26 cellular contexts compared by ENCODE assay signal in the genomic region with DNA sequence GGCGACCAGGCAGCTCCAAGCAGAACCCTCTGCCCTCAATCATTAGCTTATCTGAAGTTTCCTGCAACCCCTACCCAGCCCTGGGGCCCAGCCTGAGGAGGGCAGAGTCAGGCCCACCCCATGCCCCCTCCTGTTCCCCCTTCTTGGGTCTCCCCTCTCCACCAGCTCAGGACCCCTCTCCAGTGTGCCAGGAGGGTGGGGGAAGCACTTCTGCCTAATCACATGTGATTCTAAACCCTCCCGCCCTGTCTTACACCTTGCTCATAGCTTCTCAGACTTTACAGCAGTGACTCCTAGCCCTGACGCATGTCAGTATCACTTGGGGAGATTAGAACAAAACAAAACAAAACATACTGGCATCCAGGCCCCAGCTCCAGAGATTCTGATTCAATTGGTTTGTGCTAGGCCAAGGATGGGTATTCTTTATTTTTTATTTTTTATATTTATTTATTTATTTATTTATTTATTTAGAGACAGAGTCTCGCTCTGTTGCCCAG. TPM values are rescaled to one million over a fixed set of nuclear protein-coding genes. Genes with fewer than 3 reads are reported as not detected.
A peak's percentile ranks its signal among the peaks of the same experiment; 100 is the strongest.
DNase-seq lines count a peak whose midpoint lies in the region; ATAC-seq and TF ChIP-seq lines count a peak whose summit lies in the region.
"Had no signal": no experiment of that assay in that cellular context is flagged by ENCODE, and none has a peak within 500 bp of the region (broad histone marks: within the 10 kb centered on the region; RNA-seq: fewer than 3 reads in every experiment).

No MANE protein-coding gene starts in this region.

- no peaks in the 10 kb centered on the region for H3K79me2 ChIP-seq in ACC112 (ENCODE audit: control insufficient read depth, insufficient read depth, low read length, unreplicated experiment)
- H3K79me2 ChIP-seq: hepatocyte had no signal

- no peaks in the 10 kb centered on the region for H3K27me3 Mint-ChIP-seq in activated CD8-positive, alpha-beta T cell treated with anti-CD3 and anti-CD28 coated beads, Interleukin-2, amount 10 ng/mL, durations not matched to agents 7 days and 5 days (ENCODE audit: low read depth)
- H3K27me3 Mint-ChIP-seq: activated CD8-positive, alpha-beta T cell treated with anti-CD3 and anti-CD28 coated beads for 36 hours had no signal

- H2AFZ ChIP-seq in ACC112 (ENCODE audit: low read length, unreplicated experiment) = no peak overlapping the region
- H2AFZ ChIP-seq: hepatocyte had no signal

- H3K27ac Mint-ChIP-seq in activated CD8-positive, alpha-beta T cell treated with anti-CD3 and anti-CD28 coated beads, Interleukin-2, amount 10 ng/mL, durations not matched to agents 7 days and 5 days = no peak overlapping the region
- H3K27ac Mint-ChIP-seq: activated CD8-positive, alpha-beta T cell treated with anti-CD3 and anti-CD28 coated beads for 36 hours; activated naive CD8-positive, alpha-beta T cell treated with anti-CD3 and anti-CD28 coated beads, Interleukin-2, amount 10 ng/mL, durations not matched to agents 7 days and 5 days; activated T-helper 2 cell treated with anti-CD3 and anti-CD28 coated beads, Interferon-gamma antibody, Interleukin-2, Interleukin-4, amounts not matched to agents 10 μg/mL and 5 μg/mL and 100 μg/mL, durations not matched to agents 14 hours and 24 hours and 36 hours; CD4-positive, CD25-positive, alpha-beta regulatory T cell; memory B cell; stimulated activated naive CD8-positive, alpha-beta T cell treated with anti-CD3 and anti-CD28 coated beads, Interleukin-15, Interleukin-2, amounts not matched to agents 100 ng/mL and 50 ng/mL, for 24 hours; T-helper 17 cell had no signal

- ATAC-seq in activated CD8-positive, alpha-beta T cell treated with anti-CD3 and anti-CD28 coated beads, Interleukin-2, amount 10 ng/mL, durations not matched to agents 7 days and 5 days = no peak
- ATAC-seq in GM19023 (IDR thresholded peaks at IDR 0.05; ENCODE audit: unreplicated experiment) = no peak
- ATAC-seq: activated CD8-positive, alpha-beta T cell treated with anti-CD3 and anti-CD28 coated beads for 36 hours; body of pancreas; gastrocnemius medialis; T-helper 17 cell had no signal

- peak overlapping the region; percentile 69; the same call in 1 of the 2 replicates for H3K27ac ChIP-seq in ACC112 (ENCODE audit: low read depth, low read length)
- peak overlapping the region; percentile 68 for H3K27ac ChIP-seq in muscle layer of colon (ENCODE audit: low read depth, low read length)
- H3K27ac ChIP-seq: body of pancreas, gastrocnemius medialis, hepatocyte, neutrophil had no signal

- H3K36me3 Mint-ChIP-seq in activated CD8-positive, alpha-beta T cell treated with anti-CD3 and anti-CD28 coated beads, Interleukin-2, amount 10 ng/mL, durations not matched to agents 7 days and 5 days (ENCODE audit: low read depth) = no peaks in the 10 kb centered on the region
- H3K36me3 Mint-ChIP-seq: activated naive CD8-positive, alpha-beta T cell treated with anti-CD3 and anti-CD28 coated beads, Interleukin-2, amount 10 ng/mL, durations not matched to agents 7 days and 5 days; CD4-positive, CD25-positive, alpha-beta regulatory T cell; memory B cell had no signal

- no peak for TF ChIP-seq CTCF in cardiac fibroblast (IDR thresholded peaks at IDR 0.05; ENCODE audit: low read depth, low read length)

- no peaks in the 10 kb centered on the region for H3K9me3 ChIP-seq in muscle layer of colon (ENCODE audit: low read length)
- H3K9me3 ChIP-seq: body of pancreas, gastrocnemius medialis, neutrophil, SK-N-SH had no signal

- H3K9ac ChIP-seq in muscle layer of colon (ENCODE audit: low read length) = no peak overlapping the region
- H3K9ac ChIP-seq: SK-N-SH had no signal

- CTCF ChIA-PET in activated CD8-positive, alpha-beta T cell treated with anti-CD3 and anti-CD28 coated beads, Interleukin-2, amount 10 ng/mL, durations not matched to agents 7 days and 5 days (lab: Charles Lee) = no interaction called here

- no peaks in the 10 kb centered on the region for H3K27me3 ChIP-seq in ACC112 (ENCODE audit: insufficient read depth, low read length)
- H3K27me3 ChIP-seq in muscle layer of colon (ENCODE audit: control insufficient read depth in 1 of 2, insufficient read depth in 2 of 2, low read length in 2 of 2) = no peaks in the 10 kb centered on the region
- H3K27me3 ChIP-seq: body of pancreas, gastrocnemius medialis, hepatocyte, neutrophil had no signal

- H3K36me3 ChIP-seq in ACC112 (ENCODE audit: insufficient read depth, low read length) (no peaks in the 10 kb centered on the region), muscle layer of colon (ENCODE audit: insufficient read depth, low read length) (no peaks in the 10 kb centered on the region)
- H3K36me3 ChIP-seq: gastrocnemius medialis, neutrophil had no signal

- peak; percentile 35 for DNase-seq in RKO (ENCODE audit: low spot score)
- DNase-seq in cardiac fibroblast (ENCODE audit: low read depth in 2 of 2) = peak; percentile 53 to 67
- DNase-seq in AG08395 (ENCODE audit: low spot score) = no peak
- DNase-seq in amniotic stem cell (lab: John Stamatoyannopoulos, UW) = no peak
- no peak for DNase-seq in activated CD8-positive, alpha-beta T cell treated with anti-CD3 and anti-CD28 coated beads, Interleukin-2, amount 10 ng/mL, durations not matched to agents 7 days and 5 days
- DNase-seq: 8988T; activated CD8-positive, alpha-beta T cell treated with anti-CD3 and anti-CD28 coated beads for 36 hours; activated naive CD8-positive, alpha-beta T cell treated with anti-CD3 and anti-CD28 coated beads, Interleukin-2, amount 10 ng/mL, durations not matched to agents 7 days and 5 days; body of pancreas; CD4-positive, CD25-positive, alpha-beta regulatory T cell; DND-41; effector memory CD4-positive, alpha-beta T cell; gastrocnemius medialis; NCI-H1105 treated with DMSO at 0.1 percent for 48 hours; NCI-H2081; NCI-H345; SK-N-SH; T-helper 17 cell had no signal

- no peaks in the 10 kb centered on the region for H3K4me1 Mint-ChIP-seq in activated CD8-positive, alpha-beta T cell treated with anti-CD3 and anti-CD28 coated beads, Interleukin-2, amount 10 ng/mL, durations not matched to agents 7 days and 5 days (ENCODE audit: low read depth)
- H3K4me1 Mint-ChIP-seq: activated naive CD8-positive, alpha-beta T cell treated with anti-CD3 and anti-CD28 coated beads, Interleukin-2, amount 10 ng/mL, durations not matched to agents 7 days and 5 days; CD4-positive, CD25-positive, alpha-beta regulatory T cell; memory B cell; T-helper 17 cell had no signal

- POLR2A ChIA-PET in activated CD8-positive, alpha-beta T cell treated with anti-CD3 and anti-CD28 coated beads, Interleukin-2, amount 10 ng/mL, durations not matched to agents 7 days and 5 days (lab: Charles Lee) = no interaction called here

- H3K4me3 Mint-ChIP-seq in activated CD8-positive, alpha-beta T cell treated with anti-CD3 and anti-CD28 coated beads, Interleukin-2, amount 10 ng/mL, durations not matched to agents 7 days and 5 days = no peak overlapping the region
- H3K4me3 Mint-ChIP-seq: activated CD8-positive, alpha-beta T cell treated with anti-CD3 and anti-CD28 coated beads for 36 hours; activated naive CD8-positive, alpha-beta T cell treated with anti-CD3 and anti-CD28 coated beads, Interleukin-2, amount 10 ng/mL, durations not matched to agents 7 days and 5 days; CD4-positive, CD25-positive, alpha-beta regulatory T cell; memory B cell; stimulated activated naive CD8-positive, alpha-beta T cell treated with anti-CD3 and anti-CD28 coated beads, Interleukin-15, Interleukin-2, amounts not matched to agents 100 ng/mL and 50 ng/mL, for 24 hours; T-helper 17 cell had no signal

- H3K4me3 ChIP-seq in ACC112 (ENCODE audit: low read depth, low read length) (no peak overlapping the region), cardiac fibroblast (replicated peaks in 1 of 2; ENCODE audit: low read depth in 2 of 2, low read length in 2 of 2) (no peak overlapping the region), muscle layer of colon (ENCODE audit: low read depth in 1 of 2, low read length in 2 of 2) (no peak overlapping the region)
- H3K4me3 ChIP-seq: body of pancreas, gastrocnemius medialis, hepatocyte had no signal

- H3K4me1 ChIP-seq in ACC112 (ENCODE audit: control insufficient read depth, insufficient read depth, low read length, unreplicated experiment) (peaks cover 21% of the 10 kb centered on the region), muscle layer of colon (ENCODE audit: insufficient read depth, low read length) (peaks cover 8% of the 10 kb centered on the region)
- H3K4me1 ChIP-seq: body of pancreas, gastrocnemius medialis had no signal

- H3K9me3 Mint-ChIP-seq in activated CD8-positive, alpha-beta T cell treated with anti-CD3 and anti-CD28 coated beads, Interleukin-2, amount 10 ng/mL, durations not matched to agents 7 days and 5 days (ENCODE audit: insufficient read depth) = no peaks in the 10 kb centered on the region
- H3K9me3 Mint-ChIP-seq: activated CD8-positive, alpha-beta T cell treated with anti-CD3 and anti-CD28 coated beads for 36 hours; activated naive CD8-positive, alpha-beta T cell treated with anti-CD3 and anti-CD28 coated beads, Interleukin-2, amount 10 ng/mL, durations not matched to agents 7 days and 5 days; activated T-helper 2 cell treated with anti-CD3 and anti-CD28 coated beads, Interferon-gamma antibody, Interleukin-2, Interleukin-4, amounts not matched to agents 10 μg/mL and 5 μg/mL and 100 μg/mL, durations not matched to agents 14 hours and 24 hours and 36 hours; CD4-positive, CD25-positive, alpha-beta regulatory T cell; memory B cell; stimulated activated naive CD8-positive, alpha-beta T cell treated with anti-CD3 and anti-CD28 coated beads, Interleukin-15, Interleukin-2, amounts not matched to agents 100 ng/mL and 50 ng/mL, for 24 hours had no signal

RNA-seq across cellular contexts. Expression of a gene that starts 42.5 kb away (rescaled TPM):
- total RNA-seq in activated CD8-positive, alpha-beta T cell treated with anti-CD3 and anti-CD28 coated beads, Interleukin-2, amount 10 ng/mL, durations not matched to agents 7 days and 5 days = not detected
- total RNA-seq: activated CD8-positive, alpha-beta T cell treated with anti-CD3 and anti-CD28 coated beads for 36 hours; activated naive CD8-positive, alpha-beta T cell treated with anti-CD3 and anti-CD28 coated beads, Interleukin-2, amount 10 ng/mL, durations not matched to agents 7 days and 5 days had no signal

Comparison
In these comparisons a context has a peak if more than half of its experiments do, and no peak if none do; other contexts are left out.
1. DNase-seq: peak in RKO (single experiment) and cardiac fibroblast (2 of 2); none in AG08395 (single experiment), amniotic stem cell (single experiment) and activated CD8-positive, alpha-beta T cell treated with anti-CD3 and anti-CD28 coated beads, Interleukin-2, amount 10 ng/mL, durations not matched to agents 7 days and 5 days (single experiment).